Comparison of ENCODE assay signal across 1 cellular context in genomic region chr3:185084402-185084801, GRCh38.
TF ChIP-seq lines count a peak whose summit lies in the region.

No MANE protein-coding gene starts in this region.

TF ChIP-seq in HepG2, 621 proteins besides CTCF, POLR2A, EP300 and RAD21 (continued from another document):
- no peak for TF ChIP-seq ZBTB40 (IDR thresholded peaks at IDR 0.05)
- TF ChIP-seq ZBTB40 (CRISPR knock-in tag; IDR thresholded peaks at IDR 0.05): no peak
- TF ChIP-seq HOXA9 (CRISPR knock-in tag; IDR thresholded peaks at IDR 0.05; ENCODE audit: borderline replicate concordance): no peak
